In genomic region chr19:38617764-38618589, GRCh38 we compare ENCODE assay signal across 8 cellular contexts. TPM values are rescaled to one million over a fixed set of nuclear protein-coding genes. Genes with fewer than 3 reads are reported as not detected.
DNase-seq lines count a peak whose midpoint lies in the region; ATAC-seq, FAIRE-seq and TF ChIP-seq lines count a peak whose summit lies in the region.

Gene MAP4K1, minus strand, starts transcription at chr19:38617953. Its CDS starts 58 bp downstream, at chr19:38617895.

- H4K20me1 ChIP-seq in astrocyte (ENCODE audit: insufficient read depth, low read length): peaks cover 16% of the 10 kb centered on the region
- H4K20me1 ChIP-seq in keratinocyte (ENCODE audit: control insufficient read depth, extremely low read depth, insufficient read depth, low read length): no peaks in the 10 kb centered on the region

- H3K4me2 ChIP-seq in astrocyte (ENCODE audit: low read length): peak within 1 kb of the TSS; percentile 99
- H3K4me2 ChIP-seq in keratinocyte (ENCODE audit: control insufficient read depth, extremely low read depth, insufficient read depth, low read depth, low read length): peak within 1 kb of the TSS; percentile 93

- no peaks in the 10 kb centered on the region for H3K9me3 Mint-ChIP-seq in astrocyte (ENCODE audit: unreplicated experiment)

- dilution Hi-C loops in keratinocyte (cut with MboI; ENCODE audit: extremely low pct_ligation_motif_present, low sequenced_read_pairs): no loop called here

- H3K36me3 ChIP-seq in BE2C: peaks cover 31% of the 10 kb centered on the region
- peaks cover 10% of the 10 kb centered on the region for H3K36me3 ChIP-seq in astrocyte (ENCODE audit: insufficient read depth, low read length)
- peaks cover 8 to 15% of the 10 kb centered on the region in 2 experiments for H3K36me3 ChIP-seq in keratinocyte (ENCODE audit: control insufficient read depth in 2 of 2, extremely low read depth in 1 of 2, insufficient read depth in 2 of 2, low read length in 2 of 2)

- peaks cover 26% of the 10 kb centered on the region for H3K79me2 ChIP-seq in astrocyte (ENCODE audit: insufficient read depth, low read length)
- peaks cover 24% of the 10 kb centered on the region for H3K79me2 ChIP-seq in keratinocyte (ENCODE audit: control insufficient read depth, insufficient read depth, low read length)

- H3K27me3 ChIP-seq in BE2C (no peaks in the 10 kb centered on the region), astrocyte (ENCODE audit: insufficient read depth, low read length) (no peaks in the 10 kb centered on the region), keratinocyte (ENCODE audit: control insufficient read depth, extremely low read depth, insufficient read depth, low read length) (no peaks in the 10 kb centered on the region)

- FAIRE-seq in astrocyte (lab: Jason Lieb, UNC): no peak
- FAIRE-seq in keratinocyte (lab: Jason Lieb, UNC): peak; percentile 48

- H3K9me1 ChIP-seq in keratinocyte (ENCODE audit: control insufficient read depth, extremely low read depth, insufficient read depth, low read length): no peaks in the 10 kb centered on the region

- H3K9ac ChIP-seq in astrocyte (ENCODE audit: low read length) (peak within 1 kb of the TSS; percentile 98), keratinocyte (ENCODE audit: control insufficient read depth, extremely low read depth, insufficient read depth, low read length) (peak within 1 kb of the TSS; percentile 92)

- TF ChIP-seq CTCF in BE2C (IDR thresholded peaks at IDR 0.05; ENCODE audit: low read depth, low read length) (no peak), astrocyte (IDR thresholded peaks at IDR 0.05; ENCODE audit: insufficient read depth, low read depth, low read length) (no peak), keratinocyte (optimal IDR thresholded peaks at IDR 0.05 in 1 of 3, IDR thresholded peaks at IDR 0.05 in 1 of 3, conservative IDR thresholded peaks at IDR 0.05 in 1 of 3; ENCODE audit: extremely low read depth in 1 of 3, insufficient read depth in 2 of 3, low read length in 3 of 3) (no peak)

- H3K27ac ChIP-seq in astrocyte (ENCODE audit: low read depth, low read length) (peak within 1 kb of the TSS; percentile 59), keratinocyte (ENCODE audit: control insufficient read depth, insufficient read depth, low read length) (peak within 1 kb of the TSS; percentile 84)

- no peaks in the 10 kb centered on the region for H3K9me3 ChIP-seq in BE2C
- H3K9me3 ChIP-seq in astrocyte (ENCODE audit: insufficient read depth, low read depth, low read length): no peaks in the 10 kb centered on the region
- H3K9me3 ChIP-seq in keratinocyte (ENCODE audit: control insufficient read depth, low read depth, low read length): no peaks in the 10 kb centered on the region

- peak within 1 kb of the TSS; percentile 100 for H3K4me3 Mint-ChIP-seq in astrocyte (ENCODE audit: unreplicated experiment)

- no peak for DNase-seq in BE2C
- peak; percentile 33 to 83 (median 57) for DNase-seq in T-helper 1 cell
- no peak for DNase-seq in astrocyte (ENCODE audit: low read depth)
- DNase-seq in keratinocyte (ENCODE audit: low read depth, low spot score): no peak
- peak; percentile 39 for DNase-seq in stimulated activated CD4-positive, alpha-beta T cell treated with anti-CD3 and anti-CD28 coated beads, Interleukin-2, amount 100 ng/mL, for 4 hours (ENCODE audit: low read depth)
- DNase-seq in NCI-H2081 treated with DMSO at 0.1 percent for 48 hours (lab: John Stamatoyannopoulos, UW): no peak

- H2AFZ ChIP-seq in astrocyte (ENCODE audit: low read depth, low read length) (peak within 1 kb of the TSS; percentile 95), keratinocyte (ENCODE audit: control insufficient read depth, low read length) (peak within 1 kb of the TSS; percentile 85)

- H3K27ac Mint-ChIP-seq in astrocyte (ENCODE audit: unreplicated experiment): peak within 1 kb of the TSS; percentile 99

- H3K4me1 ChIP-seq in BE2C (no peaks in the 10 kb centered on the region), astrocyte (ENCODE audit: insufficient read depth, low read length) (peaks cover 15% of the 10 kb centered on the region), keratinocyte (ENCODE audit: control insufficient read depth, extremely low read depth, insufficient read depth, low read length) (peaks cover 13% of the 10 kb centered on the region)

- H3K27me3 Mint-ChIP-seq in astrocyte (ENCODE audit: low read depth, unreplicated experiment): no peaks in the 10 kb centered on the region

- H3K4me1 Mint-ChIP-seq in astrocyte (ENCODE audit: low read depth, unreplicated experiment): peaks cover 8% of the 10 kb centered on the region

- H3K36me3 Mint-ChIP-seq in astrocyte (ENCODE audit: low read depth, unreplicated experiment): peaks cover 3% of the 10 kb centered on the region

- H3K4me3 ChIP-seq in BE2C (ENCODE audit: low read depth, low read length): peak within 1 kb of the TSS; percentile 97
- peak within 1 kb of the TSS; percentile 100 for H3K4me3 ChIP-seq in astrocyte (ENCODE audit: insufficient read depth, low read depth, low read length)
- H3K4me3 ChIP-seq in keratinocyte (ENCODE audit: control insufficient read depth in 2 of 3, extremely low read depth in 1 of 3, insufficient read depth in 2 of 3, low read depth in 1 of 3, low read length in 3 of 3): peak within 1 kb of the TSS; percentile 52 to 92 (median 66)

- ATAC-seq in GM19372 (IDR thresholded peaks at IDR 0.05; ENCODE audit: low read depth, unreplicated experiment): peak; percentile 49
- peak; percentile 35 for ATAC-seq in HG03469 (IDR thresholded peaks at IDR 0.05; ENCODE audit: unreplicated experiment)

RNA-seq across cellular contexts. Expression of gene MAP4K1, which starts in this region (rescaled TPM):
- polyA plus RNA-seq in BE2C (2012; ENCODE audit: insufficient read depth, insufficient read length, low read depth): 10.0 TPM
- total RNA-seq in astrocyte: 0.87 and 1.7 TPM in 2 replicates
- 0.22 to 0.25 TPM in 2 of 3 replicates, not detected in the other for polyA plus RNA-seq in keratinocyte
- not detected for polyA plus RNA-seq in keratinocyte (2011; ENCODE audit: low read depth)
- polyA plus RNA-seq in keratinocyte (2011; cell fraction: cytosol; rRNA removed): 0.06 TPM in 1 of 2 replicates, not detected in the other
- polyA plus RNA-seq in keratinocyte (2011; cell fraction: nucleus; rRNA removed): 0.52 and 0.60 TPM in 2 replicates
- 0.23 and 0.81 TPM in 2 replicates for polyA plus RNA-seq in keratinocyte (2012; ENCODE audit: low replicate concordance)
- polyA minus RNA-seq in keratinocyte: not detected in 3 replicates
- polyA minus RNA-seq in keratinocyte (2011; cell fraction: cytosol; rRNA and poly(A)+ RNA removed): not detected
- not detected in 2 replicates for polyA minus RNA-seq in keratinocyte (2011; cell fraction: nucleus; rRNA and poly(A)+ RNA removed)

Comparison
In these comparisons a context has a peak if more than half of its experiments do, and no peak if none do; other contexts are left out.
1. DNase-seq: peak in T-helper 1 cell (5 of 5) and stimulated activated CD4-positive, alpha-beta T cell treated with anti-CD3 and anti-CD28 coated beads, Interleukin-2, amount 100 ng/mL, for 4 hours (single experiment); none in BE2C (single experiment), astrocyte (single experiment), keratinocyte (single experiment) and NCI-H2081 treated with DMSO at 0.1 percent for 48 hours (single experiment).
2. Peak in every context shown above with its lines, with median percentiles within 50 percentile points of each other: H3K4me3 ChIP-seq.